In the genomic region with DNA sequence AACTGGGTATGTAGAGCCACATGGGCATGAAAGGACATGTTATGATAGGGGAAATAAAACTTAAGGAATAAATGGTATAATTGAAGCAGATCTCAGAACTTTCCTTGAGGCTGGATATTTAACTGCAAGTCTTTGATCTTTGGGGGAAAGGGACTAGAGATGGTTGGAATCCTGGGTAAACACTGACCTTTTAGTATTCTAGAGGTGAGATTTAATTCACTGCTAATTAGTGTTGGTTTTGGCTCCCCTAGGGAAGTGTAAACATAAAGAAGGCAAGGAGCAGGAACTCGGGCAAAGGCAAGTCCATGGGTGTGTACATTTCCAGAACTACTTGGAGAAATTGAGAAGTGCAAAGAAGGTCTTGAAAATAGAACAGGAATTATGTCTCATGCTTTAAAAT, we compare ENCODE assay signal across 29 cellular contexts. TPM values are rescaled to one million over a fixed set of nuclear protein-coding genes. Genes with fewer than 3 reads are reported as not detected.
DNase-seq lines count a peak whose midpoint lies in the region; ATAC-seq, FAIRE-seq and TF ChIP-seq lines count a peak whose summit lies in the region.
"Had no signal": no experiment of that assay in that cellular context is flagged by ENCODE, and none has a peak within 500 bp of the region (broad histone marks: within the 10 kb centered on the region; RNA-seq: fewer than 3 reads in every experiment).

No MANE protein-coding gene starts in this region.

- H3K4me2 ChIP-seq in K562 (ENCODE audit: insufficient read depth, low read length): no peak overlapping the region
- H3K4me2 ChIP-seq: BLaER1 had no signal

- no peaks in the 10 kb centered on the region for H3K36me3 Mint-ChIP-seq in Caco-2 (ENCODE audit: insufficient read depth, unreplicated experiment)
- H3K36me3 Mint-ChIP-seq: activated naive CD8-positive, alpha-beta T cell; mesothelial cell of epicardium had no signal

- no peaks in the 10 kb centered on the region for H3K4me1 Mint-ChIP-seq in Caco-2 (ENCODE audit: low read depth, unreplicated experiment)
- H3K4me1 Mint-ChIP-seq: activated CD4-positive, alpha-beta T cell treated with anti-CD3 and anti-CD28 coated beads, Interleukin-2, amount 10 ng/mL, durations not matched to agents 7 days and 5 days had no signal

- H4K20me1 ChIP-seq in K562 (replicated peaks; ENCODE audit: control insufficient read depth, insufficient read depth, low read length): no peaks in the 10 kb centered on the region
- H4K20me1 ChIP-seq: BLaER1 had no signal

- in situ Hi-C loops in K562 (cut with MboI): no loop called here

- peaks cover 7% of the 10 kb centered on the region; the same call in 1 of the 2 replicates for H3K4me1 ChIP-seq in Caco-2
- H3K4me1 ChIP-seq in K562 (replicated peaks in 1 of 2; ENCODE audit: control insufficient read depth in 2 of 2, insufficient read depth in 2 of 2, low read length in 2 of 2): peaks cover 15 to 26% of the 10 kb centered on the region in 2 experiments
- peaks cover 0 to 3% of the 10 kb centered on the region in 2 donors for H3K4me1 ChIP-seq in mucosa of rectum (ENCODE audit: control insufficient read depth in 2 of 2, insufficient read depth in 2 of 2, low read length in 2 of 2)
- H3K4me1 ChIP-seq: BLaER1, Peyer's patch had no signal

- 38% methylated on average over 1 of the region's 1 CpG for WGBS in K562 (ENCODE audit: insufficient coverage, low coverage, missing lambda C conversion rate)

- H3K79me2 ChIP-seq in K562 (ENCODE audit: control insufficient read depth, insufficient read depth, low read length): no peaks in the 10 kb centered on the region

- POLR2A ChIA-PET in Caco-2 (lab: Charles Lee): no interaction called here
- POLR2A ChIA-PET in K562 (lab: Yijun Ruan, JAX): no interaction called here
- POLR2A ChIA-PET in GM10248 (lab: Yijun Ruan, JAX): no interaction called here

- TF ChIP-seq POLR2A in K562 (conservative IDR thresholded peaks at IDR 0.05): no peak

- H3K9me3 ChIP-seq in Caco-2 (no peaks in the 10 kb centered on the region; the same call in 1 of the 2 replicates), K562 (replicated peaks; ENCODE audit: control insufficient read depth, insufficient read depth, low read depth, low read length) (no peaks in the 10 kb centered on the region), mucosa of rectum (ENCODE audit: control insufficient read depth in 2 of 2, low read length in 2 of 2) (no peaks in the 10 kb centered on the region)
- H3K9me3 ChIP-seq: BLaER1, Peyer's patch had no signal

- no peak for ATAC-seq in K562
- ATAC-seq: effector memory CD8-positive, alpha-beta T cell; HCT116; left ventricle myocardium superior; naive thymus-derived CD8-positive, alpha-beta T cell had no signal

- peak overlapping the region; percentile 57; the same call in 1 of the 2 replicates for H2AFZ ChIP-seq in K562 (ENCODE audit: low read depth, low read length)

- no peak for FAIRE-seq in K562 (lab: Jason Lieb, UNC)
- FAIRE-seq: GM12892 had no signal

- H3K9ac ChIP-seq in K562 (ENCODE audit: insufficient read depth in 1 of 2, low read depth in 2 of 2, low read length in 2 of 2) (no peak overlapping the region), mucosa of rectum (ENCODE audit: low read depth in 1 of 2, low read length in 2 of 2) (no peak overlapping the region)
- H3K9ac ChIP-seq: BLaER1 had no signal

- intact Hi-C loops in Caco-2 (cut with micrococcal nuclease; ENCODE audit: unreplicated experiment) (no loop called here), K562 (cut with micrococcal nuclease) (no loop called here)

- peak overlapping the region; percentile 29 for H3K4me3 Mint-ChIP-seq in Caco-2 (ENCODE audit: unreplicated experiment)
- H3K4me3 Mint-ChIP-seq: activated CD4-positive, alpha-beta T cell treated with anti-CD3 and anti-CD28 coated beads, Interleukin-2, amount 10 ng/mL, durations not matched to agents 7 days and 5 days; activated naive CD8-positive, alpha-beta T cell; activated T-cell treated with anti-CD3 and anti-CD28 coated beads, Interleukin-2, amount 50 U/mL, for 24 hours; effector memory CD8-positive, alpha-beta T cell; mesothelial cell of epicardium; naive thymus-derived CD8-positive, alpha-beta T cell had no signal

- H3K27me3 ChIP-seq in Caco-2 (replicated peaks; ENCODE audit: control insufficient read depth, insufficient read depth, low read length) (no peaks in the 10 kb centered on the region), K562 (ENCODE audit: control insufficient read depth in 2 of 2, insufficient read depth in 2 of 2, low read length in 2 of 2) (no peaks in the 10 kb centered on the region), mucosa of rectum (ENCODE audit: control insufficient read depth in 2 of 2, insufficient read depth in 2 of 2, low read length in 2 of 2) (no peaks in the 10 kb centered on the region)
- H3K27me3 ChIP-seq: BLaER1, Peyer's patch had no signal

- CTCF ChIA-PET in Caco-2 (lab: Charles Lee) (no interaction called here), K562 (lab: Yijun Ruan, JAX; ENCODE audit: low intra/inter-chr PET ratio) (no interaction called here), GM10248 (lab: Yijun Ruan, JAX) (no interaction called here)

- DNase-seq in Caco-2: no peak
- peak; percentile 67 for DNase-seq in LNCaP clone FGC (ENCODE audit: low read depth)
- no peak for DNase-seq in K562 (ENCODE audit: extremely low read depth in 1 of 4, low spot score in 3 of 4)
- no peak for DNase-seq in caudate nucleus (lab: John Stamatoyannopoulos, UW)
- DNase-seq in GM10248 (ENCODE audit: extremely low spot score): no peak
- DNase-seq in activated CD4-positive, alpha-beta T cell treated with anti-CD3 and anti-CD28 coated beads for 48 hours: no peak
- no peak for DNase-seq in UCSD-AML1 (lab: John Stamatoyannopoulos, UW; ENCODE audit: unreplicated experiment)
- DNase-seq: activated CD4-positive, alpha-beta T cell treated with anti-CD3 and anti-CD28 coated beads, Interleukin-2, amount 10 ng/mL, durations not matched to agents 7 days and 5 days; activated effector memory CD4-positive, alpha-beta T cell treated with anti-CD3 and anti-CD28 coated beads, Interleukin-2, amount 50 U/mL, for 16 hours; activated T-cell treated with anti-CD3 and anti-CD28 coated beads, Interleukin-2, amount 50 U/mL, for 24 hours; anterior cingulate cortex; cortex of kidney; effector memory CD8-positive, alpha-beta T cell; left ventricle myocardium superior; naive thymus-derived CD8-positive, alpha-beta T cell; NCI-H1092; NCI-H187; NCI-H510A treated with DMSO at 0.1 percent for 48 hours; occipital lobe; Peyer's patch; SHP77 treated with DMSO at 0.1 percent for 48 hours; stimulated activated CD4-positive, alpha-beta T cell treated with anti-CD3 and anti-CD28 coated beads, Interleukin-4, amount 100 ng/mL, for 24 hours; WERI-Rb-1 had no signal

- no peak overlapping the region for H3K27ac Mint-ChIP-seq in Caco-2 (ENCODE audit: unreplicated experiment)
- H3K27ac Mint-ChIP-seq: activated CD4-positive, alpha-beta T cell treated with anti-CD3 and anti-CD28 coated beads, Interleukin-2, amount 10 ng/mL, durations not matched to agents 7 days and 5 days; activated naive CD8-positive, alpha-beta T cell; activated T-cell treated with anti-CD3 and anti-CD28 coated beads, Interleukin-2, amount 50 U/mL, for 24 hours; effector memory CD8-positive, alpha-beta T cell; mesothelial cell of epicardium; naive thymus-derived CD8-positive, alpha-beta T cell had no signal

- no peaks in the 10 kb centered on the region for H3K9me3 Mint-ChIP-seq in Caco-2 (ENCODE audit: unreplicated experiment)
- H3K9me3 Mint-ChIP-seq: activated CD4-positive, alpha-beta T cell treated with anti-CD3 and anti-CD28 coated beads, Interleukin-2, amount 10 ng/mL, durations not matched to agents 7 days and 5 days; activated T-cell treated with anti-CD3 and anti-CD28 coated beads, Interleukin-2, amount 50 U/mL, for 24 hours; effector memory CD8-positive, alpha-beta T cell; naive thymus-derived CD8-positive, alpha-beta T cell had no signal

- H3K4me3 ChIP-seq in Caco-2 (ENCODE audit: low read depth, low read length): no peak overlapping the region
- peak overlapping the region; percentile 35 for H3K4me3 ChIP-seq in LNCaP clone FGC (ENCODE audit: low read depth, low read length)
- no peak overlapping the region for H3K4me3 ChIP-seq in K562
- H3K4me3 ChIP-seq in mucosa of rectum (ENCODE audit: low read length in 2 of 2): peak overlapping the region; percentile 35 to 44
- H3K4me3 ChIP-seq: BLaER1, Peyer's patch had no signal

- no peak for TF ChIP-seq EP300 in K562 (IDR thresholded peaks at IDR 0.05; ENCODE audit: low read length)

- no peaks in the 10 kb centered on the region for H3K9me1 ChIP-seq in K562 (ENCODE audit: control insufficient read depth, insufficient read depth, low read length)

- no peak for TF ChIP-seq RAD21 in K562 (CRISPR knock-in tag; conservative IDR thresholded peaks at IDR 0.05 in 1 of 2, IDR thresholded peaks at IDR 0.05 in 1 of 2)

- BruUV-seq in Caco-2 (replicated peaks; lab: Mats Ljungman, UMichigan) (no TSS peak), K562 (replicated peaks; lab: Mats Ljungman, UMichigan) (no TSS peak)

- no peak overlapping the region for H3K27ac ChIP-seq in K562 (ENCODE audit: extremely low read depth, low read depth, low read length)
- H3K27ac ChIP-seq in mucosa of rectum (ENCODE audit: low read depth in 2 of 2, low read length in 2 of 2): peak overlapping the region; percentile 8 to 17
- no peak overlapping the region for H3K27ac ChIP-seq in caudate nucleus (ENCODE audit: low read depth, low read length)
- H3K27ac ChIP-seq: BLaER1, Peyer's patch, WERI-Rb-1 had no signal

- TF ChIP-seq CTCF in Caco-2 (IDR thresholded peaks at IDR 0.05; ENCODE audit: insufficient read depth in 1 of 2, low read depth in 1 of 2, low read length in 1 of 2, severe bottlenecking in 1 of 2, unreplicated experiment in 1 of 2): no peak
- TF ChIP-seq CTCF in LNCaP clone FGC (IDR thresholded peaks at IDR 0.05; ENCODE audit: control insufficient read depth, extremely low read depth, insufficient read depth): no peak
- no peak for TF ChIP-seq CTCF in K562 (IDR thresholded peaks at IDR 0.05 in 2 of 3, conservative IDR thresholded peaks at IDR 0.05 in 1 of 3; ENCODE audit: insufficient read depth in 2 of 3, low read depth in 1 of 3, low read length in 3 of 3)
- no peak for TF ChIP-seq CTCF in GM10248 (IDR thresholded peaks at IDR 0.05; ENCODE audit: control extremely low read depth, extremely low read depth, low read depth, missing control alignments)

- H3K27me3 Mint-ChIP-seq in Caco-2 (ENCODE audit: insufficient read depth, unreplicated experiment): no peaks in the 10 kb centered on the region

- H3K36me3 ChIP-seq in Caco-2 (ENCODE audit: control insufficient read depth, insufficient read depth, low read length): no peaks in the 10 kb centered on the region
- H3K36me3 ChIP-seq in K562 (ENCODE audit: control insufficient read depth, insufficient read depth, low read length): no peaks in the 10 kb centered on the region
- no peaks in the 10 kb centered on the region for H3K36me3 ChIP-seq in mucosa of rectum (ENCODE audit: control insufficient read depth in 2 of 2, insufficient read depth in 2 of 2, low read length in 2 of 2)
- H3K36me3 ChIP-seq: BLaER1, Peyer's patch, WERI-Rb-1 had no signal

RNA-seq across cellular contexts. Expression of a gene that starts 16.6 kb away (rescaled TPM):
- total RNA-seq in Caco-2 (2022) (0.14 TPM in 1 of 2 replicates, not detected in the other), K562 (2014; rRNA removed) (0.04 TPM in 1 of 2 replicates, not detected in the other), K562 (2014; rRNA removed; fragmentation: Illumina TruSeq; extraction: Trizol) (not detected in 2 replicates), K562 (2015; rRNA removed; fragmentation: Illumina TruSeq; extraction: Trizol) (0.07 and 0.08 TPM in 2 replicates), K562 (2021) (0.13 and 0.31 TPM in 2 replicates)
- total RNA-seq in K562 (2011; cell fraction: chromatin; rRNA removed; ENCODE audit: low replicate concordance): 0.12 and 0.14 TPM in 2 replicates
- not detected in 2 replicates for total RNA-seq in K562 (2011; cell fraction: nucleolus; rRNA removed)
- not detected in 2 replicates for total RNA-seq in K562 (2011; cell fraction: nucleoplasm; rRNA removed)
- polyA plus RNA-seq in K562 (2011; rRNA removed) (0.04 TPM in 1 of 2 replicates, not detected in the other), K562 (2014; fragmentation: Illumina TruSeq; extraction: Trizol) (0.04 and 0.09 TPM in 2 replicates), K562 (2014; fragmentation: Nextera tagmentation; extraction: Ambion mirVana) (under 1 TPM in 1 of 2 experiments, not detected in 1; 0.03 TPM), K562 (2014; rRNA removed) (0.34 TPM in 1 of 2 replicates, not detected in the other)
- 0.03 TPM in 1 of 2 replicates, not detected in the other for polyA plus RNA-seq in K562 (2011; cell fraction: cytosol; rRNA removed)
- polyA plus RNA-seq in K562 (2011; cell fraction: nucleus; rRNA removed): 0.06 and 0.13 TPM in 2 replicates
- polyA plus RNA-seq in K562 (2012): 0.08 TPM in 2 replicates
- 0.09 and 0.21 TPM in 2 replicates for polyA minus RNA-seq in K562 (2011; rRNA and poly(A)+ RNA removed)
- not detected in 2 replicates for polyA minus RNA-seq in K562 (2011; cell fraction: cytosol; rRNA and poly(A)+ RNA removed)
- polyA minus RNA-seq in K562 (2011; cell fraction: nucleus; rRNA and poly(A)+ RNA removed): 0.13 TPM in 1 of 2 replicates, not detected in the other
- total RNA-seq: Peyer's patch had no signal
- polyA plus RNA-seq: naive thymus-derived CD8-positive, alpha-beta T cell had no signal

Comparison
In these comparisons a context has a peak if more than half of its experiments do, and no peak if none do; other contexts are left out.
1. H3K4me3 ChIP-seq: peak in LNCaP clone FGC (single experiment) and mucosa of rectum (2 of 2); none in Caco-2 (single experiment) and K562 (single experiment).
2. H3K27ac ChIP-seq: peak in mucosa of rectum (2 of 2); none in K562 (single experiment) and caudate nucleus (single experiment).